13 cellular contexts compared by ENCODE assay signal in genomic region chr1:196661345-196661744, GRCh38. TPM values are rescaled to one million over a fixed set of nuclear protein-coding genes. Genes with fewer than 3 reads are reported as not detected.
DNase-seq lines count a peak whose midpoint lies in the region; ATAC-seq, FAIRE-seq and TF ChIP-seq lines count a peak whose summit lies in the region.
"Had no signal": no experiment of that assay in that cellular context is flagged by ENCODE, and none has a peak within 500 bp of the region (broad histone marks: within the 10 kb centered on the region; RNA-seq: fewer than 3 reads in every experiment).

No MANE protein-coding gene starts in this region.

- BruUV-seq in K562 (replicated peaks; lab: Mats Ljungman, UMichigan) = no TSS peak

- CTCF ChIA-PET in K562 (lab: Yijun Ruan, JAX; ENCODE audit: low intra/inter-chr PET ratio) = interaction anchor here (0.8 to 2.4 kb wide), 3 partner anchors 306 to 513 kb away, joined by 4 to 7 read pairs (median 5); no protein-coding TSS in a partner anchor

- no peak overlapping the region for H3K4me3 Mint-ChIP-seq in CD14-positive monocyte
- no peak overlapping the region for H3K4me3 Mint-ChIP-seq in neural progenitor cell

- H3K4me2 ChIP-seq in GM23248 (ENCODE audit: unreplicated experiment) (peak overlapping the region; percentile 98), K562 (ENCODE audit: insufficient read depth, low read length) (no peak overlapping the region), neural progenitor cell (no peak overlapping the region)

- H3K9ac ChIP-seq in GM23248 (no peak overlapping the region), K562 (ENCODE audit: insufficient read depth in 1 of 2, low read depth in 2 of 2, low read length in 2 of 2) (no peak overlapping the region), neural progenitor cell (no peak overlapping the region)

- no peak overlapping the region for H3K4me3 ChIP-seq in GM23248
- no peak overlapping the region for H3K4me3 ChIP-seq in K562
- H3K4me3 ChIP-seq in neural progenitor cell = no peak overlapping the region
- H3K4me3 ChIP-seq in left ventricle myocardium inferior = no peak overlapping the region
- H3K4me3 ChIP-seq: SJCRH30 had no signal

- no peaks in the 10 kb centered on the region for H3K9me1 ChIP-seq in K562 (ENCODE audit: control insufficient read depth, insufficient read depth, low read length)

- FAIRE-seq in K562 (lab: Jason Lieb, UNC) = no peak

- TF ChIP-seq RAD21 in K562 (CRISPR knock-in tag; conservative IDR thresholded peaks at IDR 0.05 in 1 of 2, IDR thresholded peaks at IDR 0.05 in 1 of 2) = no peak

- H3K27ac ChIP-seq in GM23248 (no peak overlapping the region), K562 (ENCODE audit: extremely low read depth, low read depth, low read length) (no peak overlapping the region), neural progenitor cell (no peak overlapping the region), left ventricle myocardium inferior (replicated peaks) (no peak overlapping the region)
- H3K27ac ChIP-seq: SJCRH30 had no signal

- WGBS in GM23248 (ENCODE audit: low coverage in 1 of 2, low lambda C conversion rate in 2 of 2, missing lambda C conversion rate in 2 of 2), 2 experiments = 0% methylated on average over 1 of the region's 1 CpG
- 5% methylated on average over 1 of the region's 1 CpG for WGBS in K562 (ENCODE audit: insufficient coverage, low coverage, missing lambda C conversion rate)

- H3K9me3 ChIP-seq in GM23248 (ENCODE audit: low read depth) (no peaks in the 10 kb centered on the region), K562 (replicated peaks; ENCODE audit: control insufficient read depth, insufficient read depth, low read depth, low read length) (peaks cover 3% of the 10 kb centered on the region), neural progenitor cell (ENCODE audit: low read depth) (no peaks in the 10 kb centered on the region), left ventricle myocardium inferior (replicated peaks) (no peaks in the 10 kb centered on the region)
- H3K9me3 ChIP-seq: BE2C, SJCRH30 had no signal

- in situ Hi-C loops in GM23248 (cut with MboI) (loop anchor here (10.0 to 25.0 kb wide), 2 partner anchors 324 to 497 kb away; no protein-coding TSS in a partner anchor), K562 (cut with MboI) (loop anchor here (10.0 to 25.0 kb wide), 3 partner anchors 347 to 774 kb away; no protein-coding TSS in a partner anchor)

- intact Hi-C loops in CD14-positive monocyte (cut with micrococcal nuclease) (loop anchor here in 1 of 2 donors (10.0 kb wide), 1 partner anchor 517 kb away; no protein-coding TSS in a partner anchor), K562 (cut with micrococcal nuclease) (loop anchor here (1.0 to 5.0 kb wide), 5 partner anchors 184 to 765 kb away; no protein-coding TSS in a partner anchor), left ventricle myocardium inferior (cut with micrococcal nuclease) (no loop called here)

- H3K36me3 ChIP-seq in GM23248 (ENCODE audit: low read depth) (no peaks in the 10 kb centered on the region), K562 (ENCODE audit: control insufficient read depth, insufficient read depth, low read length) (no peaks in the 10 kb centered on the region; the same call in 1 of the 3 replicates), neural progenitor cell (no peaks in the 10 kb centered on the region), left ventricle myocardium inferior (no peaks in the 10 kb centered on the region)
- H3K36me3 ChIP-seq: BE2C, SJCRH30 had no signal

- H3F3A ChIP-seq in GM23248 (ENCODE audit: insufficient read depth) = no peaks in the 10 kb centered on the region
- H3F3A ChIP-seq in neural progenitor cell (ENCODE audit: low read depth) = no peaks in the 10 kb centered on the region

- peak; percentile 13 for ATAC-seq in HG03520 (IDR thresholded peaks at IDR 0.05; ENCODE audit: unreplicated experiment)
- ATAC-seq in K562 = 0 out of 3 replicates have a peak, but pooled peaks have one; percentile 41
- no peak for ATAC-seq in HG03378 (IDR thresholded peaks at IDR 0.05; ENCODE audit: unreplicated experiment)
- no peak for ATAC-seq in GM18867 (IDR thresholded peaks at IDR 0.05; ENCODE audit: unreplicated experiment)

- H3K9me3 Mint-ChIP-seq in CD14-positive monocyte (peaks cover 0 to under 1% (median 0%) of the 10 kb centered on the region in 7 donors), neural progenitor cell (no peaks in the 10 kb centered on the region)
- H3K9me3 Mint-ChIP-seq: CD8-positive, alpha-beta T cell had no signal

- H3K79me2 ChIP-seq in GM23248 (ENCODE audit: insufficient read depth) (no peaks in the 10 kb centered on the region), K562 (ENCODE audit: control insufficient read depth, insufficient read depth, low read length) (peaks cover 70% of the 10 kb centered on the region), neural progenitor cell (ENCODE audit: low read depth) (no peaks in the 10 kb centered on the region)

- H3K27ac Mint-ChIP-seq in CD14-positive monocyte (no peak overlapping the region), neural progenitor cell (no peak overlapping the region)
- H3K27ac Mint-ChIP-seq: CD8-positive, alpha-beta T cell had no signal

- no peaks in the 10 kb centered on the region for H3K36me3 Mint-ChIP-seq in CD14-positive monocyte
- H3K36me3 Mint-ChIP-seq in neural progenitor cell = no peaks in the 10 kb centered on the region
- H3K36me3 Mint-ChIP-seq: CD8-positive, alpha-beta T cell had no signal

- no peak for TF ChIP-seq POLR2A in K562 (conservative IDR thresholded peaks at IDR 0.05)

- no peak for DNase-seq in CD14-positive monocyte (ENCODE audit: low spot score)
- DNase-seq in GM23248 = no peak
- no peak for DNase-seq in K562 (ENCODE audit: extremely low read depth in 1 of 4, low spot score in 3 of 4)
- no peak for DNase-seq in neural progenitor cell (ENCODE audit: low spot score)
- no peak for DNase-seq in left ventricle myocardium inferior
- DNase-seq: CD8-positive, alpha-beta T cell; GF-D8; NK-92 treated with Interleukin-12 subunit alpha and Interleukin-12 subunit beta, amount 100 ng/mL, for 24 hours had no signal

- H3K27me3 ChIP-seq in GM23248 (replicated peaks; ENCODE audit: insufficient read depth) (no peaks in the 10 kb centered on the region), K562 (ENCODE audit: control insufficient read depth in 2 of 2, insufficient read depth in 2 of 2, low read length in 2 of 2) (no peaks in the 10 kb centered on the region), neural progenitor cell (no peaks in the 10 kb centered on the region), left ventricle myocardium inferior (ENCODE audit: low read depth) (no peaks in the 10 kb centered on the region)
- H3K27me3 ChIP-seq: BE2C, SJCRH30 had no signal

- peaks cover 0 to 1% (median 0%) of the 10 kb centered on the region in 3 donors for H3K27me3 Mint-ChIP-seq in CD14-positive monocyte (ENCODE audit: low read depth in 3 of 3)
- H3K27me3 Mint-ChIP-seq in neural progenitor cell (ENCODE audit: insufficient read depth, low read depth) = no peaks in the 10 kb centered on the region

- no peaks in the 10 kb centered on the region for H4K20me1 ChIP-seq in GM23248 (ENCODE audit: insufficient read depth)
- H4K20me1 ChIP-seq in K562 (replicated peaks; ENCODE audit: control insufficient read depth, insufficient read depth, low read length) = no peaks in the 10 kb centered on the region
- H4K20me1 ChIP-seq in neural progenitor cell (ENCODE audit: low read depth) = no peaks in the 10 kb centered on the region

- H3K9me2 ChIP-seq in GM23248 (ENCODE audit: insufficient read depth) = no peaks in the 10 kb centered on the region

- no peak for TF ChIP-seq EP300 in K562 (IDR thresholded peaks at IDR 0.05; ENCODE audit: low read length)

- POLR2A ChIA-PET in K562 (lab: Yijun Ruan, JAX) = no interaction called here

- H3K4me1 ChIP-seq in GM23248 (ENCODE audit: insufficient read depth) (no peaks in the 10 kb centered on the region), K562 (replicated peaks in 1 of 2; ENCODE audit: control insufficient read depth in 2 of 2, insufficient read depth in 2 of 2, low read length in 2 of 2) (no peaks in the 10 kb centered on the region), neural progenitor cell (no peaks in the 10 kb centered on the region), left ventricle myocardium inferior (peaks cover 3% of the 10 kb centered on the region)
- H3K4me1 ChIP-seq: BE2C, SJCRH30 had no signal

- peak; percentile 32 for TF ChIP-seq CTCF in CD14-positive monocyte (IDR thresholded peaks at IDR 0.05)
- TF ChIP-seq CTCF in K562 (IDR thresholded peaks at IDR 0.05 in 2 of 3, conservative IDR thresholded peaks at IDR 0.05 in 1 of 3; ENCODE audit: insufficient read depth in 2 of 3, low read depth in 1 of 3, low read length in 3 of 3) = no peak
- TF ChIP-seq CTCF in neural progenitor cell (IDR thresholded peaks at IDR 0.05) = no peak
- TF ChIP-seq CTCF in left ventricle myocardium inferior (IDR thresholded peaks at IDR 0.05; ENCODE audit: borderline replicate concordance) = no peak

- H3K4me1 Mint-ChIP-seq in CD14-positive monocyte (peaks cover 5% of the 10 kb centered on the region), neural progenitor cell (no peaks in the 10 kb centered on the region)

- H2AFZ ChIP-seq in GM23248 (no peak overlapping the region), K562 (ENCODE audit: low read depth, low read length) (no peak overlapping the region), neural progenitor cell (replicated peaks) (no peak overlapping the region)

RNA-seq across cellular contexts. Expression of gene CFH, which starts 9.5 kb away (rescaled TPM):
- polyA plus RNA-seq in CD14-positive monocyte (1 to 10 TPM in 1 of 2 donors, under 1 TPM in 1; 0.36 to 1.1 TPM), GM23248 (2016; fragmentation: Nextera tagmentation; extraction: Ambion mirVana) (16.5 and 19.3 TPM in 2 replicates), K562 (2011; rRNA removed) (106 and 107 TPM in 2 replicates), K562 (2014; fragmentation: Illumina TruSeq; extraction: Trizol) (41.6 and 48.3 TPM in 2 replicates), K562 (2014; fragmentation: Nextera tagmentation; extraction: Ambion mirVana) (10 to 100 TPM; 45.6 to 58.8 TPM), K562 (2014; rRNA removed) (47.0 and 50.7 TPM in 2 replicates)
- 22.7 and 27.3 TPM in 2 replicates for total RNA-seq in GM23248 (2014; rRNA removed; shearing (Covaris generic))
- total RNA-seq in K562 (2011; cell fraction: chromatin; rRNA removed; ENCODE audit: low replicate concordance) = 90.2 and 229 TPM in 2 replicates
- 43.5 and 56.7 TPM in 2 replicates for total RNA-seq in K562 (2011; cell fraction: nucleolus; rRNA removed)
- 90.6 and 103 TPM in 2 replicates for total RNA-seq in K562 (2011; cell fraction: nucleoplasm; rRNA removed)
- total RNA-seq in K562 (2014; rRNA removed) (31.6 and 31.8 TPM in 2 replicates), K562 (2014; rRNA removed; fragmentation: Illumina TruSeq; extraction: Trizol) (69.0 and 72.2 TPM in 2 replicates), K562 (2015; rRNA removed; fragmentation: Illumina TruSeq; extraction: Trizol) (88.6 and 96.1 TPM in 2 replicates), K562 (2021) (40.8 and 46.6 TPM in 2 replicates), neural progenitor cell (ENCODE audit: low replicate concordance) (not detected in 2 replicates), left ventricle myocardium inferior (36.4 TPM)
- polyA plus RNA-seq in K562 (2011; cell fraction: cytosol; rRNA removed) = 14.8 and 39.6 TPM in 2 replicates
- polyA plus RNA-seq in K562 (2011; cell fraction: nucleus; rRNA removed) = 64.8 and 122 TPM in 2 replicates
- 76.4 and 121 TPM in 2 replicates for polyA plus RNA-seq in K562 (2012)
- polyA minus RNA-seq in K562 (2011; rRNA and poly(A)+ RNA removed) = 125 and 163 TPM in 2 replicates
- polyA minus RNA-seq in K562 (2011; cell fraction: cytosol; rRNA and poly(A)+ RNA removed) = 30.7 and 33.8 TPM in 2 replicates
- 54.3 and 144 TPM in 2 replicates for polyA minus RNA-seq in K562 (2011; cell fraction: nucleus; rRNA and poly(A)+ RNA removed)

RNA-seq across cellular contexts. Expression of gene KCNT2, which starts 53.1 kb away (rescaled TPM):
- polyA plus RNA-seq in CD14-positive monocyte (not detected), GM23248 (2016; fragmentation: Nextera tagmentation; extraction: Ambion mirVana) (0.14 and 0.22 TPM in 2 replicates), K562 (2011; rRNA removed) (0.18 and 0.42 TPM in 2 replicates), K562 (2014; fragmentation: Illumina TruSeq; extraction: Trizol) (0.19 and 0.24 TPM in 2 replicates), K562 (2014; fragmentation: Nextera tagmentation; extraction: Ambion mirVana) (under 1 TPM; 0.13 to 0.28 TPM), K562 (2014; rRNA removed) (0.16 and 0.19 TPM in 2 replicates)
- total RNA-seq in GM23248 (2014; rRNA removed; shearing (Covaris generic)) = 0.32 and 0.76 TPM in 2 replicates
- total RNA-seq in K562 (2011; cell fraction: chromatin; rRNA removed; ENCODE audit: low replicate concordance) = 0.58 and 2.4 TPM in 2 replicates
- 0.17 and 0.79 TPM in 2 replicates for total RNA-seq in K562 (2011; cell fraction: nucleolus; rRNA removed)
- total RNA-seq in K562 (2011; cell fraction: nucleoplasm; rRNA removed) = 0.88 and 0.99 TPM in 2 replicates
- total RNA-seq in K562 (2014; rRNA removed) (0.49 and 0.59 TPM in 2 replicates), K562 (2014; rRNA removed; fragmentation: Illumina TruSeq; extraction: Trizol) (0.35 and 0.73 TPM in 2 replicates), K562 (2015; rRNA removed; fragmentation: Illumina TruSeq; extraction: Trizol) (0.26 and 0.58 TPM in 2 replicates), K562 (2021) (0.33 and 0.49 TPM in 2 replicates), neural progenitor cell (ENCODE audit: low replicate concordance) (24.1 and 29.8 TPM in 2 replicates), left ventricle myocardium inferior (0.60 TPM)
- polyA plus RNA-seq in K562 (2011; cell fraction: cytosol; rRNA removed) = 0.04 and 0.22 TPM in 2 replicates
- 0.26 and 0.95 TPM in 2 replicates for polyA plus RNA-seq in K562 (2011; cell fraction: nucleus; rRNA removed)
- polyA plus RNA-seq in K562 (2012) = 0.25 and 0.51 TPM in 2 replicates
- 1.1 and 2.7 TPM in 2 replicates for polyA minus RNA-seq in K562 (2011; rRNA and poly(A)+ RNA removed)
- 0.64 TPM in 1 of 2 replicates, not detected in the other for polyA minus RNA-seq in K562 (2011; cell fraction: cytosol; rRNA and poly(A)+ RNA removed)
- 0.81 and 4.1 TPM in 2 replicates for polyA minus RNA-seq in K562 (2011; cell fraction: nucleus; rRNA and poly(A)+ RNA removed)
- total RNA-seq: CD8-positive, alpha-beta T cell had no signal

Comparison
In these comparisons a context has a peak if more than half of its experiments do, and no peak if none do; other contexts are left out.
1. ATAC-seq: peak in HG03520 (single experiment) and K562 (single experiment); none in HG03378 (single experiment) and GM18867 (single experiment).
2. RNA of gene CFH, which starts 9.5 kb away (total RNA-seq): 31.6 to 229 TPM in K562, 36.4 TPM in left ventricle myocardium inferior (single experiment) and 22.7 to 27.3 TPM in GM23248; not detected in neural progenitor cell; every median in the first group is over 10 times any median in the second.